In genomic region chr2:10571057-10571456, GRCh38 we compare ENCODE assay signal across 13 cellular contexts.
DNase-seq lines count a peak whose midpoint lies in the region; ATAC-seq and TF ChIP-seq lines count a peak whose summit lies in the region.
"Had no signal": no experiment of that assay in that cellular context is flagged by ENCODE, and none has a peak within 500 bp of the region (broad histone marks: within the 10 kb centered on the region; RNA-seq: fewer than 3 reads in every experiment).

No MANE protein-coding gene starts in this region.

- no peaks in the 10 kb centered on the region for H3K9me3 Mint-ChIP-seq in activated CD4-positive, alpha-beta T cell treated with anti-CD3 and anti-CD28 coated beads, Interleukin-2, amount 10 ng/mL, durations not matched to agents 7 days and 5 days
- H3K9me3 Mint-ChIP-seq in activated naive CD8-positive, alpha-beta T cell (ENCODE audit: low read depth), result no peaks in the 10 kb centered on the region
- H3K9me3 Mint-ChIP-seq in activated naive CD8-positive, alpha-beta T cell treated with anti-CD3 and anti-CD28 coated beads for 36 hours, result no peaks in the 10 kb centered on the region
- no peaks in the 10 kb centered on the region for H3K9me3 Mint-ChIP-seq in activated T-helper 2 cell treated with anti-CD3 and anti-CD28 coated beads, Interferon-gamma antibody, Interleukin-2, Interleukin-4, amounts not matched to agents 10 μg/mL and 5 μg/mL and 100 μg/mL, durations not matched to agents 14 hours and 24 hours and 36 hours
- H3K9me3 Mint-ChIP-seq in progenitor cell of endocrine pancreas (ENCODE audit: low read depth), result no peaks in the 10 kb centered on the region
- H3K9me3 Mint-ChIP-seq: HFFc6 had no signal

- H3K36me3 Mint-ChIP-seq in activated CD4-positive, alpha-beta T cell treated with anti-CD3 and anti-CD28 coated beads, Interleukin-2, amount 10 ng/mL, durations not matched to agents 7 days and 5 days (ENCODE audit: low read depth), result peaks cover 30% of the 10 kb centered on the region
- H3K36me3 Mint-ChIP-seq in activated naive CD8-positive, alpha-beta T cell, result peaks cover 21% of the 10 kb centered on the region
- peaks cover 27% of the 10 kb centered on the region for H3K36me3 Mint-ChIP-seq in activated naive CD8-positive, alpha-beta T cell treated with anti-CD3 and anti-CD28 coated beads for 36 hours
- peaks cover 43% of the 10 kb centered on the region for H3K36me3 Mint-ChIP-seq in activated T-helper 2 cell treated with anti-CD3 and anti-CD28 coated beads, Interferon-gamma antibody, Interleukin-2, Interleukin-4, amounts not matched to agents 10 μg/mL and 5 μg/mL and 100 μg/mL, durations not matched to agents 14 hours and 24 hours and 36 hours (ENCODE audit: low read depth)
- peaks cover 25% of the 10 kb centered on the region for H3K36me3 Mint-ChIP-seq in progenitor cell of endocrine pancreas (ENCODE audit: insufficient read depth)

- H3K27ac Mint-ChIP-seq in activated CD4-positive, alpha-beta T cell treated with anti-CD3 and anti-CD28 coated beads, Interleukin-2, amount 10 ng/mL, durations not matched to agents 7 days and 5 days, result peak overlapping the region; percentile 17
- peak overlapping the region; percentile 28 for H3K27ac Mint-ChIP-seq in activated naive CD8-positive, alpha-beta T cell
- no peak overlapping the region for H3K27ac Mint-ChIP-seq in activated naive CD8-positive, alpha-beta T cell treated with anti-CD3 and anti-CD28 coated beads for 36 hours
- H3K27ac Mint-ChIP-seq in activated T-helper 2 cell treated with anti-CD3 and anti-CD28 coated beads, Interferon-gamma antibody, Interleukin-2, Interleukin-4, amounts not matched to agents 10 μg/mL and 5 μg/mL and 100 μg/mL, durations not matched to agents 14 hours and 24 hours and 36 hours, result peak overlapping the region; percentile 12
- H3K27ac Mint-ChIP-seq in progenitor cell of endocrine pancreas, result peak overlapping the region; percentile 42
- H3K27ac Mint-ChIP-seq: HFFc6 had no signal

- CTCF ChIA-PET in activated CD4-positive, alpha-beta T cell treated with anti-CD3 and anti-CD28 coated beads, Interleukin-2, amount 10 ng/mL, durations not matched to agents 7 days and 5 days (lab: Charles Lee), result interaction anchor here (1.8 kb wide), 1 partner anchor 15 kb away, joined by 3 read pairs; no protein-coding TSS in a partner anchor

- POLR2A ChIA-PET in activated CD4-positive, alpha-beta T cell treated with anti-CD3 and anti-CD28 coated beads, Interleukin-2, amount 10 ng/mL, durations not matched to agents 7 days and 5 days (lab: Charles Lee), result no interaction called here

- ATAC-seq in HG02759 (IDR thresholded peaks at IDR 0.05; ENCODE audit: unreplicated experiment), result no peak

- H3K4me3 Mint-ChIP-seq in activated CD4-positive, alpha-beta T cell treated with anti-CD3 and anti-CD28 coated beads, Interleukin-2, amount 10 ng/mL, durations not matched to agents 7 days and 5 days, result no peak overlapping the region
- no peak overlapping the region for H3K4me3 Mint-ChIP-seq in activated naive CD8-positive, alpha-beta T cell
- no peak overlapping the region for H3K4me3 Mint-ChIP-seq in activated naive CD8-positive, alpha-beta T cell treated with anti-CD3 and anti-CD28 coated beads for 36 hours
- H3K4me3 Mint-ChIP-seq in activated T-helper 2 cell treated with anti-CD3 and anti-CD28 coated beads, Interferon-gamma antibody, Interleukin-2, Interleukin-4, amounts not matched to agents 10 μg/mL and 5 μg/mL and 100 μg/mL, durations not matched to agents 14 hours and 24 hours and 36 hours (ENCODE audit: low read depth), result no peak overlapping the region
- no peak overlapping the region for H3K4me3 Mint-ChIP-seq in progenitor cell of endocrine pancreas (ENCODE audit: low read depth)
- H3K4me3 Mint-ChIP-seq: CD14-positive monocyte, HFFc6 had no signal

- intact Hi-C loops in activated T-helper 2 cell treated with anti-CD3 and anti-CD28 coated beads, Interferon-gamma antibody, Interleukin-2, Interleukin-4, amounts not matched to agents 10 μg/mL and 5 μg/mL and 100 μg/mL, durations not matched to agents 14 hours and 24 hours and 36 hours (cut with micrococcal nuclease), result no loop called here

- no peak for DNase-seq in activated CD4-positive, alpha-beta T cell treated with anti-CD3 and anti-CD28 coated beads, Interleukin-2, amount 10 ng/mL, durations not matched to agents 7 days and 5 days
- no peak for DNase-seq in activated CD4-positive, alpha-beta T cell treated with anti-CD3 and anti-CD28 coated beads for 4 hours
- no peak for DNase-seq in activated naive CD8-positive, alpha-beta T cell treated with anti-CD3 and anti-CD28 coated beads for 36 hours
- DNase-seq in activated T-helper 2 cell treated with anti-CD3 and anti-CD28 coated beads, Interferon-gamma antibody, Interleukin-2, Interleukin-4, amounts not matched to agents 10 μg/mL and 5 μg/mL and 100 μg/mL, durations not matched to agents 14 hours and 24 hours and 36 hours (ENCODE audit: low spot score), result no peak
- no peak for DNase-seq in progenitor cell of endocrine pancreas (ENCODE audit: low spot score, unreplicated experiment)
- no peak for DNase-seq in epidermal melanocyte (ENCODE audit: insufficient read length, low spot score)
- DNase-seq: DMS53, GF-D8, GOT3, HFFc6 had no signal

- TF ChIP-seq CTCF in progenitor cell of endocrine pancreas (IDR thresholded peaks at IDR 0.05; ENCODE audit: unreplicated experiment), result no peak

- no peaks in the 10 kb centered on the region for H3K27me3 Mint-ChIP-seq in activated CD4-positive, alpha-beta T cell treated with anti-CD3 and anti-CD28 coated beads, Interleukin-2, amount 10 ng/mL, durations not matched to agents 7 days and 5 days
- no peaks in the 10 kb centered on the region for H3K27me3 Mint-ChIP-seq in activated naive CD8-positive, alpha-beta T cell
- no peaks in the 10 kb centered on the region for H3K27me3 Mint-ChIP-seq in activated naive CD8-positive, alpha-beta T cell treated with anti-CD3 and anti-CD28 coated beads for 36 hours
- H3K27me3 Mint-ChIP-seq in activated T-helper 2 cell treated with anti-CD3 and anti-CD28 coated beads, Interferon-gamma antibody, Interleukin-2, Interleukin-4, amounts not matched to agents 10 μg/mL and 5 μg/mL and 100 μg/mL, durations not matched to agents 14 hours and 24 hours and 36 hours (ENCODE audit: low read depth), result no peaks in the 10 kb centered on the region
- no peaks in the 10 kb centered on the region for H3K27me3 Mint-ChIP-seq in progenitor cell of endocrine pancreas

- peaks cover 17% of the 10 kb centered on the region for H3K4me1 Mint-ChIP-seq in activated CD4-positive, alpha-beta T cell treated with anti-CD3 and anti-CD28 coated beads, Interleukin-2, amount 10 ng/mL, durations not matched to agents 7 days and 5 days
- no peaks in the 10 kb centered on the region for H3K4me1 Mint-ChIP-seq in activated naive CD8-positive, alpha-beta T cell (ENCODE audit: low read depth)
- H3K4me1 Mint-ChIP-seq in activated naive CD8-positive, alpha-beta T cell treated with anti-CD3 and anti-CD28 coated beads for 36 hours, result no peaks in the 10 kb centered on the region
- H3K4me1 Mint-ChIP-seq in activated T-helper 2 cell treated with anti-CD3 and anti-CD28 coated beads, Interferon-gamma antibody, Interleukin-2, Interleukin-4, amounts not matched to agents 10 μg/mL and 5 μg/mL and 100 μg/mL, durations not matched to agents 14 hours and 24 hours and 36 hours (ENCODE audit: low read depth), result peaks cover 17% of the 10 kb centered on the region
- H3K4me1 Mint-ChIP-seq in progenitor cell of endocrine pancreas (ENCODE audit: low read depth), result no peaks in the 10 kb centered on the region
- H3K4me1 Mint-ChIP-seq: CD14-positive monocyte had no signal
